Comparison of ENCODE assay signal across 14 cellular contexts in the genomic region with DNA sequence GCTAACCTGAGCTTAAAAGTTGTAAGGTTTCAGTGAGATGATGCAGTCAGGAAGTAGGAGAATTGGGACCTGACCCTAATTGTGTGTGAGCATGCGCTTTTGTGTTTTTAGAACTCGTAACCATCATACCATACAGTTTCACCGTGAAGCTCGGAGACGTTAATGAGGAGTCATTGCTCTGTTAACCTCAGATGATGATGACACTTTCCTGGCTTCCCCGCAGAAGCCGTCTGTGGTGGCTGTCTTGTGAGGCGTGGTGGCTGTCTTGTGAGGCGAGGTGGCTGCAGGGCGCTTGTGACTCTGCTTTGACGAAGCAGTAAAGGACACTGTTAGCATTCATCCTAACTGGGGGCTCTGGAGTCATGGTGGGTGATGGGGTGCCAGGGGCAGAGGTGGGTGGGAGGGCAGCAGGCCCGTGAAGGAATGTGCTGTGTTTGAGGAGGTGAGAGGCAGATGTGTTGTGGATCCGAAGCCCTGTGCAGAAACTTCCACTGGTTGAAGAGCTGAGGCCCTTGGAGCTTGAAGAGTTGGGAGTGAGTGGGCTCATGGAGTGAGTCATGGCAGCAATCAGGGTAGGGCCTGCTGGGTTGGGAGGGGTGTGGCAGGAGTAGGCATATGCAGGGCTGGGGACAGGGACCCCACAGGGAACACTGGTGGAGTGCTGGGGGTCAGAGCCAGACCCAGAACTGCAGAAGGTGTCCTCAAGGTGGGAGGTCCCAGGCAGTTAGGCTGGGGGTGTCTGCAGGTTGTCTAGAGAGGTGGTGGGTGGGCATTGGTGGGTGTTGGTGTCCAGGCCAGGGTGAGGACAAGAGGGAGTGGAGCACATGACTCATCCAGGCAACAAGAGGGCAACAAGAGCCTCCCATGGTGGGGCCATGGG. TPM values are rescaled to one million over a fixed set of nuclear protein-coding genes. Genes with fewer than 3 reads are reported as not detected.
DNase-seq lines count a peak whose midpoint lies in the region; ATAC-seq and TF ChIP-seq lines count a peak whose summit lies in the region.
"Had no signal": no experiment of that assay in that cellular context is flagged by ENCODE, and none has a peak within 500 bp of the region (broad histone marks: within the 10 kb centered on the region; RNA-seq: fewer than 3 reads in every experiment).

No MANE protein-coding gene starts in this region.

- no peaks in the 10 kb centered on the region for H3K4me1 ChIP-seq in breast epithelium
- H3K4me1 ChIP-seq in upper lobe of right lung, result no peaks in the 10 kb centered on the region
- H3K4me1 ChIP-seq: colonic mucosa had no signal

- BruUV-seq in MCF 10A (replicated peaks; lab: Mats Ljungman, UMichigan), result no TSS peak

- H3K27ac Mint-ChIP-seq in MCF 10A (ENCODE audit: low read depth, unreplicated experiment), result peak overlapping the region; percentile 62
- H3K27ac Mint-ChIP-seq: activated naive CD4-positive, alpha-beta T cell treated with anti-CD3 and anti-CD28 coated beads for 36 hours had no signal

- H3K4me3 ChIP-seq in breast epithelium, result no peak overlapping the region
- H3K4me3 ChIP-seq in fibroblast of mammary gland (ENCODE audit: control insufficient read depth, low read depth, low read length), result no peak overlapping the region
- H3K4me3 ChIP-seq in upper lobe of right lung, result no peak overlapping the region
- H3K4me3 ChIP-seq: colonic mucosa, skin epidermis had no signal

- intact Hi-C loops in MCF 10A (cut with micrococcal nuclease), result no loop called here
- intact Hi-C loops in breast epithelium (cut with DNase I; ENCODE audit: low total_unique reads), result loop anchor here (5.0 kb wide), 1 partner anchor 399 kb away; no protein-coding TSS in a partner anchor
- intact Hi-C loops in upper lobe of right lung (cut with DNase I), result no loop called here

- no peaks in the 10 kb centered on the region for H3K9me3 ChIP-seq in breast epithelium
- H3K9me3 ChIP-seq in upper lobe of right lung, result no peaks in the 10 kb centered on the region
- H3K9me3 ChIP-seq: colonic mucosa had no signal

- H3K27ac ChIP-seq in breast epithelium, result no peak overlapping the region
- H3K27ac ChIP-seq in upper lobe of right lung, result no peak overlapping the region
- H3K27ac ChIP-seq: colonic mucosa had no signal

- CTCF ChIA-PET in MCF 10A (lab: Yijun Ruan, JAX), result interaction anchor here (1.5 to 1.6 kb wide), 2 partner anchors 20 to 29 kb away, joined by 3 to 10 read pairs; no protein-coding TSS in a partner anchor

- POLR2A ChIA-PET in MCF 10A (lab: Yijun Ruan, JAX), result interaction anchor here (0.7 kb wide), 1 partner anchor 10 kb away, joined by 3 read pairs; no protein-coding TSS in a partner anchor

- no peak overlapping the region for H3K4me3 Mint-ChIP-seq in MCF 10A (ENCODE audit: unreplicated experiment)
- H3K4me3 Mint-ChIP-seq: activated naive CD4-positive, alpha-beta T cell treated with anti-CD3 and anti-CD28 coated beads for 36 hours had no signal

- peaks cover 53% of the 10 kb centered on the region for H3K36me3 Mint-ChIP-seq in MCF 10A (ENCODE audit: insufficient read depth, unreplicated experiment)

- no peaks in the 10 kb centered on the region for H3K27me3 Mint-ChIP-seq in MCF 10A (ENCODE audit: insufficient read depth, unreplicated experiment)
- H3K27me3 Mint-ChIP-seq: naive B cell had no signal

- DNase-seq in MCF 10A (ENCODE audit: unreplicated experiment) (no peak), breast epithelium (ENCODE audit: low spot score in 2 of 2) (no peak), SIG-M5 treated with dmso at 0.1 percent for 504 hours (lab: John Stamatoyannopoulos, UW; ENCODE audit: unreplicated experiment) (peak; percentile 76), fibroblast of mammary gland (ENCODE audit: low read depth) (peak; percentile 15), upper lobe of right lung (no peak), NCI-H524 treated with DMSO at 0.1 percent for 48 hours (lab: John Stamatoyannopoulos, UW) (no peak), DMS153 treated with DMSO at 0.1 percent for 48 hours (lab: John Stamatoyannopoulos, UW; ENCODE audit: unreplicated experiment) (no peak)
- DNase-seq: activated CD4-positive, CD25-positive, alpha-beta regulatory T cell; activated naive CD4-positive, alpha-beta T cell treated with anti-CD3 and anti-CD28 coated beads for 36 hours; colonic mucosa; foreskin melanocyte; naive B cell had no signal

- H3K27me3 ChIP-seq in breast epithelium, result no peaks in the 10 kb centered on the region
- H3K27me3 ChIP-seq in upper lobe of right lung, result no peaks in the 10 kb centered on the region
- H3K27me3 ChIP-seq: colonic mucosa had no signal

- no peak for TF ChIP-seq CTCF in MCF 10A (IDR thresholded peaks at IDR 0.05; ENCODE audit: unreplicated experiment)
- TF ChIP-seq CTCF in breast epithelium (IDR thresholded peaks at IDR 0.05), result no peak
- no peak for TF ChIP-seq CTCF in fibroblast of mammary gland (conservative IDR thresholded peaks at IDR 0.05; ENCODE audit: control insufficient read depth, insufficient read depth, low read depth, low read length)
- no peak for TF ChIP-seq CTCF in upper lobe of right lung (IDR thresholded peaks at IDR 0.05)

- no peak for TF ChIP-seq POLR2A in breast epithelium (IDR thresholded peaks at IDR 0.05)

- H3K4me1 Mint-ChIP-seq in MCF 10A (ENCODE audit: insufficient read depth, unreplicated experiment), result peaks cover 9% of the 10 kb centered on the region
- H3K4me1 Mint-ChIP-seq: naive B cell had no signal

- no peaks in the 10 kb centered on the region for H3K9me3 Mint-ChIP-seq in MCF 10A (ENCODE audit: unreplicated experiment)
- H3K9me3 Mint-ChIP-seq: activated naive CD4-positive, alpha-beta T cell treated with anti-CD3 and anti-CD28 coated beads for 36 hours; naive B cell had no signal

- H3K36me3 ChIP-seq in breast epithelium (no peaks in the 10 kb centered on the region), upper lobe of right lung (peaks cover 15% of the 10 kb centered on the region)

- peak; percentile 57 for ATAC-seq in upper lobe of right lung
- ATAC-seq in HG03196 (IDR thresholded peaks at IDR 0.05; ENCODE audit: unreplicated experiment), result no peak

RNA-seq across cellular contexts. Expression of gene NSD2, which starts 57.4 kb away (rescaled TPM):
- 100 and 109 TPM in 2 replicates for total RNA-seq in MCF 10A (2022)
- 10 to 100 TPM; 24.6 to 36.7 (median 30.8) TPM for total RNA-seq in breast epithelium
- total RNA-seq in upper lobe of right lung, result 45.2 TPM

Comparison
In these comparisons a context has a peak if more than half of its experiments do, and no peak if none do; other contexts are left out.
1. DNase-seq: peak in SIG-M5 treated with dmso at 0.1 percent for 504 hours (single experiment) and fibroblast of mammary gland (single experiment); none in MCF 10A (single experiment), breast epithelium (0 of 2), upper lobe of right lung (single experiment), NCI-H524 treated with DMSO at 0.1 percent for 48 hours (single experiment) and DMS153 treated with DMSO at 0.1 percent for 48 hours (single experiment).